16 cellular contexts compared by ENCODE assay signal in genomic region chr5:35458824-35459207, GRCh38.
DNase-seq lines count a peak whose midpoint lies in the region; ATAC-seq, FAIRE-seq and TF ChIP-seq lines count a peak whose summit lies in the region.
"Had no signal": no experiment of that assay in that cellular context is flagged by ENCODE, and none has a peak within 500 bp of the region (broad histone marks: within the 10 kb centered on the region; RNA-seq: fewer than 3 reads in every experiment).

No MANE protein-coding gene starts in this region.

- no peak for TF ChIP-seq POLR2A in right lobe of liver (IDR thresholded peaks at IDR 0.05)
- TF ChIP-seq POLR2A in HepG2 (IDR thresholded peaks at IDR 0.05; ENCODE audit: insufficient read depth in 1 of 2, low read depth in 2 of 2, low read length in 2 of 2) = no peak

- H3K27ac ChIP-seq in right lobe of liver (peak overlapping the region in 2 of 3 donors; percentile 24 to 81), HepG2 (ENCODE audit: extremely low read length, insufficient read depth, low read length) (no peak overlapping the region)
- H3K27ac ChIP-seq: VCaP had no signal

- intact Hi-C loops in right lobe of liver (cut with DNase I) = loop anchor here in 1 of 2 donors (10.0 kb wide), 1 partner anchor 234 kb away; no protein-coding TSS in a partner anchor
- intact Hi-C loops in HepG2 (cut with micrococcal nuclease; ENCODE audit: unreplicated experiment) = no loop called here

- H3K9ac ChIP-seq in HepG2 (ENCODE audit: insufficient read depth, low read depth, low read length) = no peak overlapping the region

- H3K9me3 ChIP-seq in right lobe of liver = no peaks in the 10 kb centered on the region
- no peaks in the 10 kb centered on the region for H3K9me3 ChIP-seq in HepG2 (ENCODE audit: low read length)

- H3K4me3 ChIP-seq in right lobe of liver = no peak overlapping the region
- no peak overlapping the region for H3K4me3 ChIP-seq in HepG2 (replicated peaks in 1 of 3; ENCODE audit: insufficient read depth in 1 of 3, low read depth in 2 of 3, low read length in 3 of 3)

- peaks cover 0 to 2% of the 10 kb centered on the region in 2 donors for H3K9me3 Mint-ChIP-seq in effector memory CD8-positive, alpha-beta T cell

- CTCF ChIA-PET in HepG2 (lab: Yijun Ruan, JAX; ENCODE audit: low intra/inter-chr PET ratio, low total read pairs) = no interaction called here

- no peaks in the 10 kb centered on the region for H3K4me1 Mint-ChIP-seq in effector memory CD8-positive, alpha-beta T cell (ENCODE audit: low read depth in 2 of 2)
- H3K4me1 Mint-ChIP-seq: activated CD8-positive, alpha-beta memory T cell treated with anti-CD3 and anti-CD28 coated beads, Interleukin-2, amount 10 ng/mL, durations not matched to agents 7 days and 5 days; brain had no signal

- TF ChIP-seq RAD21 in HepG2 (CRISPR knock-in tag; IDR thresholded peaks at IDR 0.05) = no peak

- no peak overlapping the region for H3K27ac Mint-ChIP-seq in effector memory CD8-positive, alpha-beta T cell
- H3K27ac Mint-ChIP-seq: activated CD8-positive, alpha-beta memory T cell treated with anti-CD3 and anti-CD28 coated beads, Interleukin-2, amount 10 ng/mL, durations not matched to agents 7 days and 5 days had no signal

- no TSS peak for BruUV-seq in HepG2 (replicated peaks; lab: Mats Ljungman, UMichigan)

- no peaks in the 10 kb centered on the region for H3K79me2 ChIP-seq in HepG2 (ENCODE audit: insufficient read depth, low read length)

- no peak for FAIRE-seq in HepG2 (lab: Jason Lieb, UNC)

- no peak overlapping the region for H3K4me2 ChIP-seq in HepG2 (ENCODE audit: low read depth, low read length)

- peak; percentile 73 to 84 (median 75) for ATAC-seq in right lobe of liver
- no peak for ATAC-seq in HepG2
- ATAC-seq in effector memory CD8-positive, alpha-beta T cell (replicated peaks) = no peak
- ATAC-seq in HG03354 (IDR thresholded peaks at IDR 0.05; ENCODE audit: poor library complexity, severe bottlenecking, unreplicated experiment) = no peak
- ATAC-seq: activated CD8-positive, alpha-beta memory T cell treated with anti-CD3 and anti-CD28 coated beads, Interleukin-2, amount 10 ng/mL, durations not matched to agents 7 days and 5 days had no signal

- POLR2A ChIA-PET in HepG2 (lab: Yijun Ruan, JAX) = no interaction called here

- H4K20me1 ChIP-seq in HepG2 (ENCODE audit: insufficient read depth, low read length) = no peaks in the 10 kb centered on the region

- no peak overlapping the region for H3K4me3 Mint-ChIP-seq in effector memory CD8-positive, alpha-beta T cell
- H3K4me3 Mint-ChIP-seq: activated CD8-positive, alpha-beta memory T cell treated with anti-CD3 and anti-CD28 coated beads, Interleukin-2, amount 10 ng/mL, durations not matched to agents 7 days and 5 days; brain had no signal

- in situ Hi-C loops in HepG2 (cut with HindIII; ENCODE audit: extremely low pct_ligation_motif_present, low pct_unique_long_range_greater_than_20kb) = no loop called here

- no peaks in the 10 kb centered on the region for H3K36me3 ChIP-seq in right lobe of liver
- H3K36me3 ChIP-seq in HepG2 (replicated peaks in 1 of 2; ENCODE audit: control insufficient read depth in 1 of 2, insufficient read depth in 2 of 2, low read length in 2 of 2) = no peaks in the 10 kb centered on the region

- no peaks in the 10 kb centered on the region for H3K36me3 Mint-ChIP-seq in effector memory CD8-positive, alpha-beta T cell (ENCODE audit: insufficient read depth)
- H3K36me3 Mint-ChIP-seq: activated CD8-positive, alpha-beta memory T cell treated with anti-CD3 and anti-CD28 coated beads, Interleukin-2, amount 10 ng/mL, durations not matched to agents 7 days and 5 days; brain had no signal

- no peak for TF ChIP-seq EP300 in HepG2 (IDR thresholded peaks at IDR 0.05; ENCODE audit: low read depth in 2 of 2, low read length in 2 of 2)
- TF ChIP-seq EP300 in HepG2 (CRISPR knock-in tag; IDR thresholded peaks at IDR 0.05; ENCODE audit: borderline replicate concordance) = no peak

- peaks cover 0 to 19% (median 5%) of the 10 kb centered on the region in 4 donors for H3K4me1 ChIP-seq in right lobe of liver
- peaks cover 11% of the 10 kb centered on the region for H3K4me1 ChIP-seq in HepG2 (ENCODE audit: insufficient read depth, low read length)

- DNase-seq in right lobe of liver (peak in 1 of 3 donors; percentile 68), HepG2 (ENCODE audit: low spot score) (no peak), NCI-H774 (lab: John Stamatoyannopoulos, UW) (peak; percentile 53), kidney tubule cell (ENCODE audit: low spot score) (peak; percentile 2), NCI-H2227 (lab: John Stamatoyannopoulos, UW; ENCODE audit: unreplicated experiment) (no peak), NCI-H146 treated with DMSO at 0.1 percent for 48 hours (lab: John Stamatoyannopoulos, UW; ENCODE audit: unreplicated experiment) (no peak)
- no peak for DNase-seq in effector memory CD8-positive, alpha-beta T cell
- DNase-seq: activated CD8-positive, alpha-beta memory T cell treated with anti-CD3 and anti-CD28 coated beads, Interleukin-2, amount 10 ng/mL, durations not matched to agents 7 days and 5 days; activated naive CD4-positive, alpha-beta T cell; Calu3; foreskin fibroblast; H7; NCI-H187 treated with DMSO at 0.1 percent for 48 hours had no signal

- WGBS in right lobe of liver (ENCODE audit: insufficient coverage, low coverage, low lambda C conversion rate, missing lambda C conversion rate) = 5% methylated on average over 1 of the region's 1 CpG
- 80% methylated on average over 1 of the region's 1 CpG for WGBS in HepG2 (ENCODE audit: low lambda C conversion rate)

- peaks cover 12 to 24% of the 10 kb centered on the region in 2 donors for H3K27me3 Mint-ChIP-seq in effector memory CD8-positive, alpha-beta T cell
- H3K27me3 Mint-ChIP-seq: brain had no signal

- no peak for TF ChIP-seq CTCF in right lobe of liver (IDR thresholded peaks at IDR 0.05)
- no peak for TF ChIP-seq CTCF in HepG2 (CRISPR knock-in tag; IDR thresholded peaks at IDR 0.05)

- no peaks in the 10 kb centered on the region for H3K27me3 ChIP-seq in right lobe of liver
- no peaks in the 10 kb centered on the region for H3K27me3 ChIP-seq in HepG2 (ENCODE audit: control insufficient read depth in 1 of 2, insufficient read depth in 2 of 2, low read length in 2 of 2)

- no peak overlapping the region for H2AFZ ChIP-seq in HepG2 (ENCODE audit: low read length)

TF ChIP-seq in HepG2, 621 proteins besides CTCF, POLR2A, EP300 and RAD21 (continues in another document):
- TF ChIP-seq ARID4A (CRISPR knock-in tag; IDR thresholded peaks at IDR 0.05; ENCODE audit: borderline replicate concordance) (no peak), ZNF296 (CRISPR knock-in tag; conservative IDR thresholded peaks at IDR 0.05) (no peak), RELA (CRISPR knock-in tag; IDR thresholded peaks at IDR 0.05) (no peak), MXI1 (IDR thresholded peaks at IDR 0.05; ENCODE audit: borderline replicate concordance, low read depth, low read length) (no peak), MXD3 (CRISPR knock-in tag; IDR thresholded peaks at IDR 0.05) (no peak), KLF15 (CRISPR knock-in tag; IDR thresholded peaks at IDR 0.05; ENCODE audit: borderline replicate concordance) (no peak), MIXL1 (CRISPR knock-in tag; IDR thresholded peaks at IDR 0.05) (no peak), ZNF10 (CRISPR knock-in tag; IDR thresholded peaks at IDR 0.05; ENCODE audit: borderline replicate concordance, low read depth) (no peak), CENPBD1 (CRISPR knock-in tag; IDR thresholded peaks at IDR 0.05; ENCODE audit: borderline replicate concordance, low read depth) (no peak), NFKB2 (CRISPR knock-in tag; IDR thresholded peaks at IDR 0.05; ENCODE audit: borderline replicate concordance) (no peak)

Comparison
In these comparisons a context has a peak if more than half of its experiments do, and no peak if none do; other contexts are left out.
1. ATAC-seq: peak in right lobe of liver (4 of 4); none in HepG2 (single experiment), effector memory CD8-positive, alpha-beta T cell (single experiment) and HG03354 (single experiment).
2. DNase-seq: peak in NCI-H774 (single experiment) and kidney tubule cell (single experiment); none in HepG2 (single experiment), effector memory CD8-positive, alpha-beta T cell (0 of 3), NCI-H2227 (single experiment) and NCI-H146 treated with DMSO at 0.1 percent for 48 hours (single experiment).